19 cellular contexts compared by ENCODE assay signal in genomic region chr6:85006362-85006761, GRCh38.
DNase-seq lines count a peak whose midpoint lies in the region; ATAC-seq and TF ChIP-seq lines count a peak whose summit lies in the region.
"Had no signal": no experiment of that assay in that cellular context is flagged by ENCODE, and none has a peak within 500 bp of the region (broad histone marks: within the 10 kb centered on the region; RNA-seq: fewer than 3 reads in every experiment).

No MANE protein-coding gene starts in this region.

- H3K36me3 ChIP-seq in MG63: no peaks in the 10 kb centered on the region

- no peaks in the 10 kb centered on the region for H3K9me3 Mint-ChIP-seq in nephron progenitor cell
- H3K9me3 Mint-ChIP-seq in type B pancreatic cell: no peaks in the 10 kb centered on the region

- H3K27me3 ChIP-seq in MG63: no peaks in the 10 kb centered on the region

- H3K36me3 Mint-ChIP-seq in nephron progenitor cell (ENCODE audit: low read depth): no peaks in the 10 kb centered on the region
- no peaks in the 10 kb centered on the region for H3K36me3 Mint-ChIP-seq in type B pancreatic cell
- H3K36me3 Mint-ChIP-seq: CD4-positive, CD25-positive, alpha-beta regulatory T cell; IgD-negative memory B cell had no signal

- H3K4me1 Mint-ChIP-seq in nephron progenitor cell: peaks cover 18% of the 10 kb centered on the region
- no peaks in the 10 kb centered on the region for H3K4me1 Mint-ChIP-seq in type B pancreatic cell (ENCODE audit: unreplicated experiment)
- H3K4me1 Mint-ChIP-seq: CD4-positive, CD25-positive, alpha-beta regulatory T cell; IgD-negative memory B cell had no signal

- TF ChIP-seq CTCF in choroid plexus epithelial cell (conservative IDR thresholded peaks at IDR 0.05; ENCODE audit: low read depth, low read length): no peak
- TF ChIP-seq CTCF in fibroblast of villous mesenchyme (IDR thresholded peaks at IDR 0.05; ENCODE audit: insufficient read depth, low read depth, low read length): no peak
- no peak for TF ChIP-seq CTCF in nephron progenitor cell (IDR thresholded peaks at IDR 0.05)
- TF ChIP-seq CTCF in type B pancreatic cell (conservative IDR thresholded peaks at IDR 0.05): no peak

- peaks cover 5% of the 10 kb centered on the region; the same call in 1 of the 2 replicates for H3K9me3 ChIP-seq in MG63

- peak; percentile 11 for DNase-seq in HCEC 1CT
- DNase-seq in choroid plexus epithelial cell (ENCODE audit: low read depth): peak; percentile 54
- DNase-seq in fibroblast of villous mesenchyme (ENCODE audit: low read depth): peak; percentile 26
- DNase-seq in nephron progenitor cell: no peak
- DNase-seq in type B pancreatic cell (ENCODE audit: extremely low spot score, unreplicated experiment): no peak
- DNase-seq in stimulated activated CD4-positive, alpha-beta T cell treated with anti-CD3 and anti-CD28 coated beads, Interleukin-12 subunit alpha, Interleukin-12 subunit beta, amount 100 ng/mL, for 4 hours: no peak
- no peak for DNase-seq in MG63
- DNase-seq: AML-193; Calu3; CD4-positive, CD25-positive, alpha-beta regulatory T cell; DMS79 treated with DMSO at 0.1 percent for 48 hours; H7; MV-4-11; NCI-H1436 treated with DMSO at 0.1 percent for 48 hours; NCI-H2227 treated with DMSO at 0.1 percent for 48 hours; NCI-H526; PC-3 had no signal

- no peak overlapping the region for H3K4me3 Mint-ChIP-seq in nephron progenitor cell
- H3K4me3 Mint-ChIP-seq in type B pancreatic cell: no peak overlapping the region
- H3K4me3 Mint-ChIP-seq: CD4-positive, CD25-positive, alpha-beta regulatory T cell; IgD-negative memory B cell had no signal

- H3K27ac Mint-ChIP-seq in nephron progenitor cell: peak overlapping the region; percentile 47
- no peak overlapping the region for H3K27ac Mint-ChIP-seq in type B pancreatic cell
- H3K27ac Mint-ChIP-seq: CD4-positive, CD25-positive, alpha-beta regulatory T cell; IgD-negative memory B cell had no signal

- H3K4me3 ChIP-seq in choroid plexus epithelial cell (ENCODE audit: low read depth, low read length) (no peak overlapping the region), fibroblast of villous mesenchyme (ENCODE audit: low read depth, low read length) (no peak overlapping the region), MG63 (no peak overlapping the region)

- no peaks in the 10 kb centered on the region for H3K27me3 Mint-ChIP-seq in nephron progenitor cell (ENCODE audit: low read depth, poor library complexity)
- H3K27me3 Mint-ChIP-seq in type B pancreatic cell: peaks cover 8% of the 10 kb centered on the region
- H3K27me3 Mint-ChIP-seq: CD4-positive, CD25-positive, alpha-beta regulatory T cell; IgD-negative memory B cell had no signal

- no peak for ATAC-seq in GM21529 (IDR thresholded peaks at IDR 0.05; ENCODE audit: unreplicated experiment)
- ATAC-seq: PC-3 had no signal

Comparison
In these comparisons a context has a peak if more than half of its experiments do, and no peak if none do; other contexts are left out.
1. DNase-seq: peak in HCEC 1CT (single experiment), choroid plexus epithelial cell (single experiment) and fibroblast of villous mesenchyme (single experiment); none in nephron progenitor cell (single experiment), type B pancreatic cell (single experiment), stimulated activated CD4-positive, alpha-beta T cell treated with anti-CD3 and anti-CD28 coated beads, Interleukin-12 subunit alpha, Interleukin-12 subunit beta, amount 100 ng/mL, for 4 hours (single experiment) and MG63 (single experiment).